In the genomic region with DNA sequence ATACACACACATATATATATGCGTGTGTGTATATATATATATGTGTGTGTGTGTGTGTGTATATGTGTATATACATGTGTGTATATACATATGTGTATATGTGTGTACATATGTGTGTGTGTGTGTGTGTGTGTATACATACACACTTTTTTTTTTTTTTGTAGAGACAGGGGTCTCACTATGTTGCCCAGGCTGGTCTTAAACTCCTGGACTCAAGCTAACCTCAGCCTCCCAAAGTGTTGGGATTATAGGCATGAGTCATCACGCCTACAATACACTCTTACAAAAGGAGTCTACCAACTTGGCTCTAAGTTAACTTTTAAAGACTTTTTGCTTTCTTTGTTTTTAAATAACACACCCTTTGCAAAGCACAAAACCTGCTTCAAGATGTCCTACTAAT, we compare ENCODE assay signal across 21 cellular contexts. TPM values are rescaled to one million over a fixed set of nuclear protein-coding genes. Genes with fewer than 3 reads are reported as not detected.
DNase-seq lines count a peak whose midpoint lies in the region; ATAC-seq and TF ChIP-seq lines count a peak whose summit lies in the region.
"Had no signal": no experiment of that assay in that cellular context is flagged by ENCODE, and none has a peak within 500 bp of the region (broad histone marks: within the 10 kb centered on the region; RNA-seq: fewer than 3 reads in every experiment).

No MANE protein-coding gene starts in this region.

- TF ChIP-seq CTCF in MCF 10A (IDR thresholded peaks at IDR 0.05; ENCODE audit: unreplicated experiment): no peak
- TF ChIP-seq CTCF in breast epithelium (IDR thresholded peaks at IDR 0.05): no peak
- no peak for TF ChIP-seq CTCF in activated B cell treated with CpG ODN at 0.5 μM for 24 hours (IDR thresholded peaks at IDR 0.05)
- no peak for TF ChIP-seq CTCF in fibroblast of mammary gland (conservative IDR thresholded peaks at IDR 0.05; ENCODE audit: control insufficient read depth, insufficient read depth, low read depth, low read length)
- TF ChIP-seq CTCF in foreskin keratinocyte (conservative IDR thresholded peaks at IDR 0.05): no peak

- H3K9me3 Mint-ChIP-seq in MCF 10A (ENCODE audit: unreplicated experiment) (no peaks in the 10 kb centered on the region), activated B cell treated with CpG ODN at 0.5 μM for 24 hours (no peaks in the 10 kb centered on the region)

- no TSS peak for BruUV-seq in MCF 10A (replicated peaks; lab: Mats Ljungman, UMichigan)

- no peak for TF ChIP-seq POLR2A in breast epithelium (IDR thresholded peaks at IDR 0.05)

- H3K27me3 Mint-ChIP-seq in MCF 10A (ENCODE audit: insufficient read depth, unreplicated experiment) (no peaks in the 10 kb centered on the region), activated B cell treated with CpG ODN at 0.5 μM for 24 hours (no peaks in the 10 kb centered on the region)

- DNase-seq in MCF 10A (ENCODE audit: unreplicated experiment): peak; percentile 18
- no peak for DNase-seq in breast epithelium (ENCODE audit: low spot score in 2 of 2)
- no peak for DNase-seq in activated B cell treated with CpG ODN at 0.5 μM for 24 hours
- DNase-seq in fibroblast of mammary gland (ENCODE audit: low read depth): peak; percentile 35
- no peak for DNase-seq in DMS79 (lab: John Stamatoyannopoulos, UW)
- no peak for DNase-seq in NOMO-1 treated with dmso at 0.1 percent for 144 hours (lab: John Stamatoyannopoulos, UW; ENCODE audit: unreplicated experiment)
- no peak for DNase-seq in foreskin keratinocyte
- no peak for DNase-seq in COLO668 (lab: John Stamatoyannopoulos, UW; ENCODE audit: unreplicated experiment)
- DNase-seq: activated CD4-positive, alpha-beta T cell treated with anti-CD3 and anti-CD28 coated beads for 4 hours; activated gamma-delta T cell; dorsolateral prefrontal cortex; esophagus squamous epithelium; H7; head of caudate nucleus; islet precursor cell; mammary epithelial cell; NCI-H446 treated with DMSO at 0.1 percent for 48 hours; right lobe of liver; SHP77 treated with DMSO at 0.1 percent for 48 hours; stimulated activated CD4-positive, alpha-beta T cell treated with anti-CD3 and anti-CD28 coated beads, Interleukin-1b, Interleukin-23, amount 100 ng/mL, for 48 hours had no signal

- CTCF ChIA-PET in MCF 10A (lab: Yijun Ruan, JAX): no interaction called here
- CTCF ChIA-PET in activated B cell treated with CpG ODN at 0.5 μM for 24 hours (lab: Charles Lee): no interaction called here

- peak overlapping the region; percentile 16 for H3K27ac Mint-ChIP-seq in MCF 10A (ENCODE audit: low read depth, unreplicated experiment)
- H3K27ac Mint-ChIP-seq in activated B cell treated with CpG ODN at 0.5 μM for 24 hours: peak overlapping the region; percentile 59

- no peak for ATAC-seq in activated B cell treated with CpG ODN at 0.5 μM for 24 hours (ENCODE audit: low read depth)
- no peak for ATAC-seq in foreskin keratinocyte
- ATAC-seq: right lobe of liver had no signal

- H3K4me1 ChIP-seq in breast epithelium (peaks cover 0 to 12% of the 10 kb centered on the region in 2 donors), foreskin keratinocyte (no peaks in the 10 kb centered on the region)

- peak overlapping the region; percentile 97 for H3K4me3 Mint-ChIP-seq in MCF 10A (ENCODE audit: unreplicated experiment)
- no peak overlapping the region for H3K4me3 Mint-ChIP-seq in activated B cell treated with CpG ODN at 0.5 μM for 24 hours

- POLR2A ChIA-PET in MCF 10A (lab: Yijun Ruan, JAX): interaction anchor here (4.1 kb wide), 1 partner anchor 9 kb away, joined by 32 read pairs; the partner anchor contains the start of gene TOR1A
- POLR2A ChIA-PET in activated B cell treated with CpG ODN at 0.5 μM for 24 hours (lab: Charles Lee): no interaction called here

- H3K36me3 ChIP-seq in breast epithelium: peaks cover 8% of the 10 kb centered on the region

- H3K4me3 ChIP-seq in breast epithelium (no peak overlapping the region), fibroblast of mammary gland (ENCODE audit: control insufficient read depth, low read depth, low read length) (no peak overlapping the region)
- H3K4me3 ChIP-seq: esophagus squamous epithelium, right lobe of liver, suprapubic skin had no signal

- H3K27me3 ChIP-seq in breast epithelium (no peaks in the 10 kb centered on the region), foreskin keratinocyte (no peaks in the 10 kb centered on the region)
- H3K27me3 ChIP-seq: dorsolateral prefrontal cortex, esophagus squamous epithelium, right lobe of liver, suprapubic skin had no signal

- H3K9me3 ChIP-seq in breast epithelium: no peaks in the 10 kb centered on the region
- H3K9me3 ChIP-seq: esophagus squamous epithelium, right lobe of liver, suprapubic skin had no signal

- H3K36me3 Mint-ChIP-seq in MCF 10A (ENCODE audit: insufficient read depth, unreplicated experiment) (peaks cover 47% of the 10 kb centered on the region), activated B cell treated with CpG ODN at 0.5 μM for 24 hours (ENCODE audit: low read depth) (peaks cover 53% of the 10 kb centered on the region)

- intact Hi-C loops in MCF 10A (cut with micrococcal nuclease) (no loop called here), breast epithelium (cut with DNase I; ENCODE audit: low total_unique reads) (no loop called here), activated B cell treated with CpG ODN at 0.5 μM for 24 hours (cut with micrococcal nuclease) (no loop called here)

- H3K4me1 Mint-ChIP-seq in MCF 10A (ENCODE audit: insufficient read depth, unreplicated experiment): peaks cover 16% of the 10 kb centered on the region
- H3K4me1 Mint-ChIP-seq in activated B cell treated with CpG ODN at 0.5 μM for 24 hours: peaks cover 38% of the 10 kb centered on the region

- H3K27ac ChIP-seq in breast epithelium: no peak overlapping the region
- no peak overlapping the region for H3K27ac ChIP-seq in foreskin keratinocyte
- H3K27ac ChIP-seq: dorsolateral prefrontal cortex, esophagus squamous epithelium, right lobe of liver, suprapubic skin had no signal

RNA-seq across cellular contexts. Expression of gene C9orf78, which starts 2.1 kb away (rescaled TPM):
- total RNA-seq in MCF 10A (2022): 27.6 and 30.0 TPM in 2 replicates
- total RNA-seq in breast epithelium: 100 to 1,000 TPM in 1 of 3 donors, 10 to 100 TPM in 2; 56.7 to 189 (median 57.8) TPM
- total RNA-seq in activated B cell treated with CpG ODN at 0.5 μM for 24 hours: 34.1 and 42.7 TPM in 2 replicates
- total RNA-seq in foreskin keratinocyte: 45.5 and 50.4 TPM in 2 replicates
- 52.7 and 54.2 TPM in 2 replicates for polyA plus RNA-seq in foreskin keratinocyte

RNA-seq across cellular contexts. Expression of gene USP20, which starts 2.3 kb away (rescaled TPM):
- total RNA-seq in MCF 10A (2022) (14.7 and 17.1 TPM in 2 replicates), breast epithelium (10 to 100 TPM; 15.0 to 30.9 (median 22.3) TPM), activated B cell treated with CpG ODN at 0.5 μM for 24 hours (28.1 and 31.6 TPM in 2 replicates), foreskin keratinocyte (8.3 and 8.6 TPM in 2 replicates)
- 9.4 and 10.4 TPM in 2 replicates for polyA plus RNA-seq in foreskin keratinocyte

RNA-seq across cellular contexts. Expression of gene TOR1A, which starts 9.0 kb away (rescaled TPM):
- 33.6 and 40.4 TPM in 2 replicates for total RNA-seq in MCF 10A (2022)
- 10 to 100 TPM; 54.4 to 60.7 (median 57.8) TPM for total RNA-seq in breast epithelium
- 28.5 and 29.5 TPM in 2 replicates for total RNA-seq in activated B cell treated with CpG ODN at 0.5 μM for 24 hours
- total RNA-seq in foreskin keratinocyte: 37.2 and 37.3 TPM in 2 replicates
- 34.5 and 37.4 TPM in 2 replicates for polyA plus RNA-seq in foreskin keratinocyte

RNA-seq across cellular contexts. Expression of gene TOR1B, which starts 30.0 kb away (rescaled TPM):
- total RNA-seq in MCF 10A (2022): 14.7 and 14.8 TPM in 2 replicates
- 10 to 100 TPM; 22.6 to 26.7 (median 23.9) TPM for total RNA-seq in breast epithelium
- total RNA-seq in activated B cell treated with CpG ODN at 0.5 μM for 24 hours: 11.8 and 15.3 TPM in 2 replicates
- 20.4 and 22.0 TPM in 2 replicates for total RNA-seq in foreskin keratinocyte
- polyA plus RNA-seq in foreskin keratinocyte: 12.8 and 13.8 TPM in 2 replicates

Comparison
In these comparisons a context has a peak if more than half of its experiments do, and no peak if none do; other contexts are left out.
1. DNase-seq: peak in MCF 10A (single experiment) and fibroblast of mammary gland (single experiment); none in breast epithelium (0 of 2), activated B cell treated with CpG ODN at 0.5 μM for 24 hours (single experiment), DMS79 (single experiment), NOMO-1 treated with dmso at 0.1 percent for 144 hours (single experiment), foreskin keratinocyte (0 of 2) and COLO668 (single experiment).